25 cellular contexts compared by ENCODE assay signal in the genomic region with DNA sequence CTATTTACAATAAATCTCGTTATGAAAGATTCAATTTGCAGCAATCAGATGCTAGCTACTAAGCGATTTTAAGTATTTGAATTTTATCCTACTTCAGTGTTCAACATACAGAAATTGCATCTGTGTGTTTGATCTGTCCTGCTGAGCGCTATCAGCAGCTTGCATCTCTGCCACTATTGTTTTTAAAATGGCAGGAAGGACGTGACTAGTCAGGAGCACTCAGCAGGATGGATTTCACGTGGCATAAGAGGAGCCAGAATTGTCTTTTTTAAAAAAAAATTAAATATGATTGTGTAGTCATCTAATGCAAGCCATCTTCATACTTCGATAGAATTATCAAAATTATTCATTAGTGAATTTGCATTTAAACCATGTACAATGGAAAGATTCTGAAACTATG. TPM values are rescaled to one million over a fixed set of nuclear protein-coding genes. Genes with fewer than 3 reads are reported as not detected.
A peak's percentile ranks its signal among the peaks of the same experiment; 100 is the strongest.
DNase-seq lines count a peak whose midpoint lies in the region; FAIRE-seq and TF ChIP-seq lines count a peak whose summit lies in the region.
"Had no signal": no experiment of that assay in that cellular context is flagged by ENCODE, and none has a peak within 500 bp of the region (broad histone marks: within the 10 kb centered on the region; RNA-seq: fewer than 3 reads in every experiment).

No MANE protein-coding gene starts in this region.

- H3K9me1 ChIP-seq in endothelial cell of umbilical vein (replicated peaks; ENCODE audit: control insufficient read depth, extremely low read depth, insufficient read depth, low read length) = no peaks in the 10 kb centered on the region

- H3K27ac ChIP-seq in endothelial cell of umbilical vein (ENCODE audit: insufficient read depth, low read depth, low read length) (no peak overlapping the region), GM23248 (no peak overlapping the region)
- H3K27ac ChIP-seq: HL-60, KMS-11, PC-9, RWPE1 had no signal

- intact Hi-C loops in endothelial cell of umbilical vein (cut with micrococcal nuclease) = no loop called here

- H3K4me1 ChIP-seq in endothelial cell of umbilical vein (ENCODE audit: control insufficient read depth, extremely low read depth, insufficient read depth, low read length) = peaks cover 13% of the 10 kb centered on the region
- H3K4me1 ChIP-seq in HAP-1 = peaks cover 6% of the 10 kb centered on the region
- H3K4me1 ChIP-seq in GM23248 (ENCODE audit: insufficient read depth) = no peaks in the 10 kb centered on the region

- CTCF ChIA-PET in endothelial cell of umbilical vein (lab: Charles Lee) = interaction anchor here (0.6 to 1.2 kb wide), 3 partner anchors 11 to 89 kb away, joined by 3 to 4 read pairs (median 3); no protein-coding TSS in a partner anchor

- H3K9ac ChIP-seq in endothelial cell of umbilical vein (replicated peaks; ENCODE audit: extremely low read depth, insufficient read depth, low read length) (no peak overlapping the region), GM23248 (no peak overlapping the region)
- H3K9ac ChIP-seq: KMS-11 had no signal

- H3K9me3 ChIP-seq in endothelial cell of umbilical vein (replicated peaks; ENCODE audit: control insufficient read depth, insufficient read depth, low read length) = no peaks in the 10 kb centered on the region
- no peaks in the 10 kb centered on the region for H3K9me3 ChIP-seq in HAP-1
- H3K9me3 ChIP-seq in GM23248 (ENCODE audit: low read depth) = no peaks in the 10 kb centered on the region

- H3F3A ChIP-seq in GM23248 (ENCODE audit: insufficient read depth) = no peaks in the 10 kb centered on the region

- H3K36me3 ChIP-seq in endothelial cell of umbilical vein (ENCODE audit: control insufficient read depth in 2 of 2, extremely low read depth in 1 of 2, insufficient read depth in 2 of 2, low read length in 2 of 2) (no peaks in the 10 kb centered on the region), HAP-1 (replicated peaks) (no peaks in the 10 kb centered on the region), GM23248 (ENCODE audit: low read depth) (no peaks in the 10 kb centered on the region)

- H3K4me3 ChIP-seq in endothelial cell of umbilical vein (replicated peaks in 1 of 3; ENCODE audit: insufficient read depth in 1 of 3, low read depth in 1 of 3, low read length in 3 of 3) (no peak overlapping the region), HAP-1 (no peak overlapping the region), GM23248 (no peak overlapping the region)
- H3K4me3 ChIP-seq: PC-9 had no signal

- dilution Hi-C loops in endothelial cell of umbilical vein (cut with MboI; ENCODE audit: extremely low pct_ligation_motif_present, low sequenced_read_pairs) = no loop called here

- DNase-seq in COR-L47 (lab: John Stamatoyannopoulos, UW) = peak; percentile 60
- DNase-seq in NCI-H1417 treated with DMSO at 0.1 percent for 48 hours (lab: John Stamatoyannopoulos, UW) = peak; percentile 42
- DNase-seq in NCI-H69 (lab: John Stamatoyannopoulos, UW) = peak; percentile 94
- DNase-seq in endothelial cell of umbilical vein (ENCODE audit: low read depth, low spot score) = peak; percentile 17
- no peak for DNase-seq in HAP-1 (ENCODE audit: low spot score in 2 of 2)
- no peak for DNase-seq in activated T-cell treated with anti-CD3 and anti-CD28 coated beads, Interleukin-2, amount 50 U/mL, for 1 hour
- no peak for DNase-seq in GOT3 (lab: John Stamatoyannopoulos, UW)
- DNase-seq in GM23248 = no peak
- DNase-seq: CD4-positive, alpha-beta memory T cell; DMS79 treated with DMSO at 0.1 percent for 48 hours; H7; NCI-H1694 treated with DMSO at 0.1 percent for 48 hours; NCI-H2171; NCI-H446 treated with DMSO at 0.1 percent for 48 hours; NCI-H82; PC-9; SIG-M5; T-helper 1 cell had no signal

- no peaks in the 10 kb centered on the region for H3K9me2 ChIP-seq in GM23248 (ENCODE audit: insufficient read depth)

- TF ChIP-seq POLR2A in endothelial cell of umbilical vein (IDR thresholded peaks at IDR 0.05; ENCODE audit: low read depth, low read length) = no peak

- no TSS peak for BruUV-seq in endothelial cell of umbilical vein (replicated peaks; lab: Mats Ljungman, UMichigan)

- no peak for TF ChIP-seq CTCF in endothelial cell of umbilical vein (IDR thresholded peaks at IDR 0.05; ENCODE audit: extremely low read depth in 1 of 2, insufficient read depth in 1 of 2, low read depth in 1 of 2, low read length in 2 of 2)

- H2AFZ ChIP-seq in endothelial cell of umbilical vein (ENCODE audit: low read depth, low read length) (no peak overlapping the region), GM23248 (no peak overlapping the region)
- H2AFZ ChIP-seq: PC-9 had no signal

- H3K27me3 ChIP-seq in endothelial cell of umbilical vein (ENCODE audit: control insufficient read depth in 2 of 2, insufficient read depth in 2 of 2, low read length in 2 of 2) (peaks cover 22 to 23% of the 10 kb centered on the region in 2 experiments), HAP-1 (ENCODE audit: low read depth) (no peaks in the 10 kb centered on the region), GM23248 (replicated peaks; ENCODE audit: insufficient read depth) (peaks cover 19% of the 10 kb centered on the region)

- no peaks in the 10 kb centered on the region for H4K20me1 ChIP-seq in endothelial cell of umbilical vein (replicated peaks; ENCODE audit: control insufficient read depth, extremely low read depth, insufficient read depth, low read length)
- no peaks in the 10 kb centered on the region for H4K20me1 ChIP-seq in GM23248 (ENCODE audit: insufficient read depth)

- in situ Hi-C loops in HAP-1 (cut with MboI; ENCODE audit: low sequenced_read_pairs) (no loop called here), GM23248 (cut with MboI) (no loop called here)

- H3K4me2 ChIP-seq in endothelial cell of umbilical vein (ENCODE audit: insufficient read depth, low read length) (peak overlapping the region; percentile 22), GM23248 (ENCODE audit: unreplicated experiment) (no peak overlapping the region)
- H3K4me2 ChIP-seq: KMS-11, PC-9 had no signal

- WGBS in GM23248 (ENCODE audit: low coverage in 1 of 2, low lambda C conversion rate in 2 of 2, missing lambda C conversion rate in 2 of 2), 2 experiments = 27 to 36% methylated on average over 6 of the region's 6 CpGs

- POLR2A ChIA-PET in endothelial cell of umbilical vein (lab: Charles Lee) = no interaction called here

- peak; percentile 60 for FAIRE-seq in endothelial cell of umbilical vein (lab: Jason Lieb, UNC)

- H3K79me2 ChIP-seq in endothelial cell of umbilical vein (ENCODE audit: control insufficient read depth, insufficient read depth, low read length) (no peaks in the 10 kb centered on the region), GM23248 (ENCODE audit: insufficient read depth) (no peaks in the 10 kb centered on the region)

TF ChIP-seq in endothelial cell of umbilical vein, 7 proteins besides CTCF, POLR2A, EP300 and RAD21:
- TF ChIP-seq JUN (IDR thresholded peaks at IDR 0.05; ENCODE audit: borderline replicate concordance, insufficient read depth, insufficient read length, low read depth) (peak; percentile 36), GATA2 (IDR thresholded peaks at IDR 0.05; ENCODE audit: insufficient read depth, insufficient read length, low read depth, low read length) (peak; percentile 93), FOS (IDR thresholded peaks at IDR 0.05; ENCODE audit: borderline replicate concordance, insufficient read depth, low read length) (peak; percentile 53)
- TF ChIP-seq, protein P1, sequence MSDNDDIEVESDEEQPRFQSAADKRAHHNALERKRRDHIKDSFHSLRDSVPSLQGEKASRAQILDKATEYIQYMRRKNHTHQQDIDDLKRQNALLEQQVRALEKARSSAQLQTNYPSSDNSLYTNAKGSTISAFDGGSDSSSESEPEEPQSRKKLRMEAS (IDR thresholded peaks at IDR 0.05; ENCODE audit: insufficient read depth, insufficient read length) = no peak

RNA-seq across cellular contexts. Expression of a gene that starts 2.8 kb away (rescaled TPM):
- not detected in 2 replicates for total RNA-seq in endothelial cell of umbilical vein
- polyA plus RNA-seq in endothelial cell of umbilical vein = not detected in 2 replicates
- not detected in 2 replicates for polyA plus RNA-seq in endothelial cell of umbilical vein (2011; cell fraction: cytosol; rRNA removed)
- 0.13 and 0.16 TPM in 2 replicates for polyA plus RNA-seq in endothelial cell of umbilical vein (2011; cell fraction: nucleus; rRNA removed)
- 0.08 TPM in 1 of 2 replicates, not detected in the other for polyA plus RNA-seq in endothelial cell of umbilical vein (2012)
- 0.08 TPM in 1 of 2 replicates, not detected in the other for polyA minus RNA-seq in endothelial cell of umbilical vein
- polyA minus RNA-seq in endothelial cell of umbilical vein (2011; cell fraction: cytosol; rRNA and poly(A)+ RNA removed) = not detected
- not detected in 2 replicates for polyA minus RNA-seq in endothelial cell of umbilical vein (2011; cell fraction: nucleus; rRNA and poly(A)+ RNA removed)
- total RNA-seq in GM23248 (2014; rRNA removed; shearing (Covaris generic)) = not detected in 2 replicates
- not detected in 2 replicates for polyA plus RNA-seq in GM23248 (2016; fragmentation: Nextera tagmentation; extraction: Ambion mirVana)
- total RNA-seq: A172; CD4-positive, alpha-beta memory T cell; HT1080; M059J; PC-9 had no signal
- polyA plus RNA-seq: BJ had no signal

Comparison
In these comparisons a context has a peak if more than half of its experiments do, and no peak if none do; other contexts are left out.
1. DNase-seq: peak in COR-L47 (single experiment), NCI-H1417 treated with DMSO at 0.1 percent for 48 hours (single experiment), NCI-H69 (single experiment) and endothelial cell of umbilical vein (single experiment); none in HAP-1 (0 of 2), activated T-cell treated with anti-CD3 and anti-CD28 coated beads, Interleukin-2, amount 50 U/mL, for 1 hour (single experiment), GOT3 (single experiment) and GM23248 (single experiment).